ENCODE assay signal across 3 cellular contexts in genomic region chr20:17650816-17651760, GRCh38.
TF ChIP-seq lines count a peak whose summit lies in the region.

No MANE protein-coding gene starts in this region.

TF ChIP-seq in A549, 52 proteins besides CTCF, POLR2A, EP300 and RAD21:
- TF ChIP-seq ZC3H11A (IDR thresholded peaks at IDR 0.05) (no peak), KDM1A (IDR thresholded peaks at IDR 0.05; ENCODE audit: low read depth) (no peak), HOXB13 (CRISPR knock-in tag; IDR thresholded peaks at IDR 0.05; ENCODE audit: low read depth) (no peak), CEBPB (IDR thresholded peaks at IDR 0.05) (0 out of 4 replicates have a peak, but pooled peaks of 1 of the 2 experiments have one; percentile 15), MAFK (IDR thresholded peaks at IDR 0.05; ENCODE audit: partially characterized antibody) (peak; percentile 77), CHD4 (IDR thresholded peaks at IDR 0.05; ENCODE audit: borderline replicate concordance) (no peak)

TF ChIP-seq in GM23338, 12 proteins besides CTCF, POLR2A, EP300 and RAD21:
- no peak for TF ChIP-seq EZH2 (IDR thresholded peaks at IDR 0.05; ENCODE audit: low read depth, unreplicated experiment)
- no peak for TF ChIP-seq JUNB (IDR thresholded peaks at IDR 0.05; ENCODE audit: unreplicated experiment)
- no peak for TF ChIP-seq STAT1 (IDR thresholded peaks at IDR 0.05; ENCODE audit: unreplicated experiment)
- no peak for TF ChIP-seq ZNF114 (CRISPR knock-in tag; IDR thresholded peaks at IDR 0.05)
- TF ChIP-seq ETS1 (IDR thresholded peaks at IDR 0.05) = no peak

TF ChIP-seq in K562, 482 proteins besides CTCF, POLR2A, EP300 and RAD21:
- TF ChIP-seq PHB (CRISPR knock-in tag; IDR thresholded peaks at IDR 0.05) (no peak), SRSF7 (optimal IDR thresholded peaks at IDR 0.05; ENCODE audit: low read depth, low read length) (no peak), ZNF316 (IDR thresholded peaks at IDR 0.05) (0 out of 2 replicates have a peak, but pooled peaks have one; percentile 11), SP1 (CRISPR knock-in tag; IDR thresholded peaks at IDR 0.05) (no peak)
